Comparison of ENCODE assay signal across 1 cellular context in the genomic region with DNA sequence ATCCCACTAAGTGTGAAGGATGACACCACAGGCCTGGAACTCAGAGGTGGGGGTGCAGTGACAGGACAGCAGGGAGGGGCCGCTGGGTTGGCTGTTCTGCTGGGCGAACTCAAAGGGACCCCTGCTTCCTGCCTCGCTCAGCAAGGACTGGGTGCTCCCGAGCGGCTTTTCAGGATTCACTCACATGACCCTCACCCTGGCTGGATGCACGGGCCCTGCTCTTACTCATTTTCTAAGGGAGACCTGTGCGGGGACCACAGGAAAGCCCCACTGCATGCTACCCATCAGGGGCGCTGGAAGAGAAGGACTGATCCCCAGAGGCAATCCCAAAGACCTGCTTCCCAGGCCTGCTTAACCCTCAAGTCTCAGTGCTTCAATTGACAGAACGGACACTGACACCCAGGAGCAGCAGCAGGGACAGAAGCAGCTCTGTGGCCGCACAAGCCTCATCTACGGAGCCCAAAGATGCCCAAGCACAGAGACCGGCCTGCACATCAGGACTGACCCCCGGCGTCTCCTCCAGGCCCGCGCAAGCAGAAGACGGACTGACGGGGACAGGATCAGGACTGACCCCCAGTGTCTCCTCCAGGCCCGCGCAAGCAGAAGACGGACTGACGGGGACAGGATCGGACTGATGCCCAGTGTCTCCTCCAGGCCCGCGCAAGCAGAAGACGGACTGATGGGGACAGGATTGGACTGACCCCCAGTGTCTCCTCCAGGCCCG.
TF ChIP-seq lines count a peak whose summit lies in the region.

No MANE protein-coding gene starts in this region.

TF ChIP-seq in GM23338, 12 proteins besides CTCF, POLR2A, EP300 and RAD21 (continued from another document):
- TF ChIP-seq, protein P1, sequence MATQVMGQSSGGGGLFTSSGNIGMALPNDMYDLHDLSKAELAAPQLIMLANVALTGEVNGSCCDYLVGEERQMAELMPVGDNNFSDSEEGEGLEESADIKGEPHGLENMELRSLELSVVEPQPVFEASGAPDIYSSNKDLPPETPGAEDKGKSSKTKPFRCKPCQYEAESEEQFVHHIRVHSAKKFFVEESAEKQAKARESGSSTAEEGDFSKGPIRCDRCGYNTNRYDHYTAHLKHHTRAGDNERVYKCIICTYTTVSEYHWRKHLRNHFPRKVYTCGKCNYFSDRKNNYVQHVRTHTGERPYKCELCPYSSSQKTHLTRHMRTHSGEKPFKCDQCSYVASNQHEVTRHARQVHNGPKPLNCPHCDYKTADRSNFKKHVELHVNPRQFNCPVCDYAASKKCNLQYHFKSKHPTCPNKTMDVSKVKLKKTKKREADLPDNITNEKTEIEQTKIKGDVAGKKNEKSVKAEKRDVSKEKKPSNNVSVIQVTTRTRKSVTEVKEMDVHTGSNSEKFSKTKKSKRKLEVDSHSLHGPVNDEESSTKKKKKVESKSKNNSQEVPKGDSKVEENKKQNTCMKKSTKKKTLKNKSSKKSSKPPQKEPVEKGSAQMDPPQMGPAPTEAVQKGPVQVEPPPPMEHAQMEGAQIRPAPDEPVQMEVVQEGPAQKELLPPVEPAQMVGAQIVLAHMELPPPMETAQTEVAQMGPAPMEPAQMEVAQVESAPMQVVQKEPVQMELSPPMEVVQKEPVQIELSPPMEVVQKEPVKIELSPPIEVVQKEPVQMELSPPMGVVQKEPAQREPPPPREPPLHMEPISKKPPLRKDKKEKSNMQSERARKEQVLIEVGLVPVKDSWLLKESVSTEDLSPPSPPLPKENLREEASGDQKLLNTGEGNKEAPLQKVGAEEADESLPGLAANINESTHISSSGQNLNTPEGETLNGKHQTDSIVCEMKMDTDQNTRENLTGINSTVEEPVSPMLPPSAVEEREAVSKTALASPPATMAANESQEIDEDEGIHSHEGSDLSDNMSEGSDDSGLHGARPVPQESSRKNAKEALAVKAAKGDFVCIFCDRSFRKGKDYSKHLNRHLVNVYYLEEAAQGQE (IDR thresholded peaks at IDR 0.05; ENCODE audit: unreplicated experiment), result no peak
- TF ChIP-seq EZH2phosphoT487 (IDR thresholded peaks at IDR 0.05; ENCODE audit: unreplicated experiment) (no peak), EZH2 (IDR thresholded peaks at IDR 0.05; ENCODE audit: low read depth, unreplicated experiment) (no peak), JUNB (IDR thresholded peaks at IDR 0.05; ENCODE audit: unreplicated experiment) (no peak), POLR2AphosphoS5 (IDR thresholded peaks at IDR 0.05; ENCODE audit: low read depth) (no peak), ZNF114 (CRISPR knock-in tag; IDR thresholded peaks at IDR 0.05) (no peak), STAT1 (IDR thresholded peaks at IDR 0.05; ENCODE audit: unreplicated experiment) (no peak), CREB1 (CRISPR knock-in tag; IDR thresholded peaks at IDR 0.05; ENCODE audit: low read depth) (no peak), ZNF331 (CRISPR knock-in tag; IDR thresholded peaks at IDR 0.05; ENCODE audit: low read depth) (no peak)
- TF ChIP-seq, protein P2, sequence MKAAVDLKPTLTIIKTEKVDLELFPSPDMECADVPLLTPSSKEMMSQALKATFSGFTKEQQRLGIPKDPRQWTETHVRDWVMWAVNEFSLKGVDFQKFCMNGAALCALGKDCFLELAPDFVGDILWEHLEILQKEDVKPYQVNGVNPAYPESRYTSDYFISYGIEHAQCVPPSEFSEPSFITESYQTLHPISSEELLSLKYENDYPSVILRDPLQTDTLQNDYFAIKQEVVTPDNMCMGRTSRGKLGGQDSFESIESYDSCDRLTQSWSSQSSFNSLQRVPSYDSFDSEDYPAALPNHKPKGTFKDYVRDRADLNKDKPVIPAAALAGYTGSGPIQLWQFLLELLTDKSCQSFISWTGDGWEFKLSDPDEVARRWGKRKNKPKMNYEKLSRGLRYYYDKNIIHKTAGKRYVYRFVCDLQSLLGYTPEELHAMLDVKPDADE (IDR thresholded peaks at IDR 0.05), result no peak
- TF ChIP-seq, protein P3, sequence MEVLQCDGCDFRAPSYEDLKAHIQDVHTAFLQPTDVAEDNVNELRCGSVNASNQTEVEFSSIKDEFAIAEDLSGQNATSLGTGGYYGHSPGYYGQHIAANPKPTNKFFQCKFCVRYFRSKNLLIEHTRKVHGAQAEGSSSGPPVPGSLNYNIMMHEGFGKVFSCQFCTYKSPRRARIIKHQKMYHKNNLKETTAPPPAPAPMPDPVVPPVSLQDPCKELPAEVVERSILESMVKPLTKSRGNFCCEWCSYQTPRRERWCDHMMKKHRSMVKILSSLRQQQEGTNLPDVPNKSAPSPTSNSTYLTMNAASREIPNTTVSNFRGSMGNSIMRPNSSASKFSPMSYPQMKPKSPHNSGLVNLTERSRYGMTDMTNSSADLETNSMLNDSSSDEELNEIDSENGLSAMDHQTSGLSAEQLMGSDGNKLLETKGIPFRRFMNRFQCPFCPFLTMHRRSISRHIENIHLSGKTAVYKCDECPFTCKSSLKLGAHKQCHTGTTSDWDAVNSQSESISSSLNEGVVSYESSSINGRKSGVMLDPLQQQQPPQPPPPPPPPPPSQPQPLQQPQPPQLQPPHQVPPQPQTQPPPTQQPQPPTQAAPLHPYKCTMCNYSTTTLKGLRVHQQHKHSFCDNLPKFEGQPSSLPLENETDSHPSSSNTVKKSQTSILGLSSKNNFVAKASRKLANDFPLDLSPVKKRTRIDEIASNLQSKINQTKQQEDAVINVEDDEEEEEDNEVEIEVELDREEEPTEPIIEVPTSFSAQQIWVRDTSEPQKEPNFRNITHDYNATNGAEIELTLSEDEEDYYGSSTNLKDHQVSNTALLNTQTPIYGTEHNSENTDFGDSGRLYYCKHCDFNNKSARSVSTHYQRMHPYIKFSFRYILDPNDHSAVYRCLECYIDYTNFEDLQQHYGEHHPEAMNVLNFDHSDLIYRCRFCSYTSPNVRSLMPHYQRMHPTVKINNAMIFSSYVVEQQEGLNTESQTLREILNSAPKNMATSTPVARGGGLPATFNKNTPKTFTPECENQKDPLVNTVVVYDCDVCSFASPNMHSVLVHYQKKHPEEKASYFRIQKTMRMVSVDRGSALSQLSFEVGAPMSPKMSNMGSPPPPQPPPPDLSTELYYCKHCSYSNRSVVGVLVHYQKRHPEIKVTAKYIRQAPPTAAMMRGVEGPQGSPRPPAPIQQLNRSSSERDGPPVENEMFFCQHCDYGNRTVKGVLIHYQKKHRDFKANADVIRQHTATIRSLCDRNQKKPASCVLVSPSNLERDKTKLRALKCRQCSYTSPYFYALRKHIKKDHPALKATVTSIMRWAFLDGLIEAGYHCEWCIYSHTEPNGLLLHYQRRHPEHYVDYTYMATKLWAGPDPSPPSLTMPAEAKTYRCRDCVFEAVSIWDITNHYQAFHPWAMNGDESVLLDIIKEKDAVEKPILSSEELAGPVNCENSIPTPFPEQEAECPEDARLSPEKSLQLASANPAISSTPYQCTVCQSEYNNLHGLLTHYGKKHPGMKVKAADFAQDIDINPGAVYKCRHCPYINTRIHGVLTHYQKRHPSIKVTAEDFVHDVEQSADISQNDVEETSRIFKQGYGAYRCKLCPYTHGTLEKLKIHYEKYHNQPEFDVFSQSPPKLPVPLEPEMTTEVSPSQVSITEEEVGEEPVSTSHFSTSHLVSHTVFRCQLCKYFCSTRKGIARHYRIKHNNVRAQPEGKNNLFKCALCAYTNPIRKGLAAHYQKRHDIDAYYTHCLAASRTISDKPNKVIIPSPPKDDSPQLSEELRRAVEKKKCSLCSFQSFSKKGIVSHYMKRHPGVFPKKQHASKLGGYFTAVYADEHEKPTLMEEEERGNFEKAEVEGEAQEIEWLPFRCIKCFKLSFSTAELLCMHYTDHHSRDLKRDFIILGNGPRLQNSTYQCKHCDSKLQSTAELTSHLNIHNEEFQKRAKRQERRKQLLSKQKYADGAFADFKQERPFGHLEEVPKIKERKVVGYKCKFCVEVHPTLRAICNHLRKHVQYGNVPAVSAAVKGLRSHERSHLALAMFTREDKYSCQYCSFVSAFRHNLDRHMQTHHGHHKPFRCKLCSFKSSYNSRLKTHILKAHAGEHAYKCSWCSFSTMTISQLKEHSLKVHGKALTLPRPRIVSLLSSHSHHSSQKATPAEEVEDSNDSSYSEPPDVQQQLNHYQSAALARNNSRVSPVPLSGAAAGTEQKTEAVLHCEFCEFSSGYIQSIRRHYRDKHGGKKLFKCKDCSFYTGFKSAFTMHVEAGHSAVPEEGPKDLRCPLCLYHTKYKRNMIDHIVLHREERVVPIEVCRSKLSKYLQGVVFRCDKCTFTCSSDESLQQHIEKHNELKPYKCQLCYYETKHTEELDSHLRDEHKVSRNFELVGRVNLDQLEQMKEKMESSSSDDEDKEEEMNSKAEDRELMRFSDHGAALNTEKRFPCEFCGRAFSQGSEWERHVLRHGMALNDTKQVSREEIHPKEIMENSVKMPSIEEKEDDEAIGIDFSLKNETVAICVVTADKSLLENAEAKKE (CRISPR knock-in tag; IDR thresholded peaks at IDR 0.05), result no peak
